In genomic region chr1:54474500-54475235, GRCh38 we compare ENCODE assay signal across 9 cellular contexts.
DNase-seq lines count a peak whose midpoint lies in the region; ATAC-seq, FAIRE-seq and TF ChIP-seq lines count a peak whose summit lies in the region.
"Had no signal": no experiment of that assay in that cellular context is flagged by ENCODE, and none has a peak within 500 bp of the region (broad histone marks: within the 10 kb centered on the region; RNA-seq: fewer than 3 reads in every experiment).

No MANE protein-coding gene starts in this region.

- no peak overlapping the region for H2AFZ ChIP-seq in HepG2 (ENCODE audit: low read length)

- H3K4me1 Mint-ChIP-seq in brain, result peaks cover 55% of the 10 kb centered on the region

- TF ChIP-seq CTCF in right lobe of liver (IDR thresholded peaks at IDR 0.05) (no peak), HepG2 (CRISPR knock-in tag; IDR thresholded peaks at IDR 0.05) (no peak), brain (conservative IDR thresholded peaks at IDR 0.05) (no peak), vagina (IDR thresholded peaks at IDR 0.05) (no peak), foreskin fibroblast (IDR thresholded peaks at IDR 0.05; ENCODE audit: low read depth, low read length) (no peak)

- DNase-seq in right lobe of liver (no peak), HepG2 (ENCODE audit: low spot score) (no peak), vagina (ENCODE audit: extremely low spot score in 2 of 2) (no peak), amniotic stem cell (lab: John Stamatoyannopoulos, UW) (no peak), foreskin fibroblast (no peak)

- TF ChIP-seq EP300 in HepG2 (IDR thresholded peaks at IDR 0.05; ENCODE audit: low read depth in 2 of 2, low read length in 2 of 2) (no peak), HepG2 (CRISPR knock-in tag; IDR thresholded peaks at IDR 0.05; ENCODE audit: borderline replicate concordance) (no peak)

- no peaks in the 10 kb centered on the region for H3K36me3 Mint-ChIP-seq in brain

- peaks cover 0 to 9% (median 0%) of the 10 kb centered on the region in 4 donors for H3K4me1 ChIP-seq in right lobe of liver
- peaks cover 16% of the 10 kb centered on the region for H3K4me1 ChIP-seq in HepG2 (ENCODE audit: insufficient read depth, low read length)
- peaks cover 2 to 8% of the 10 kb centered on the region in 2 donors for H3K4me1 ChIP-seq in mucosa of rectum (ENCODE audit: control insufficient read depth in 2 of 2, insufficient read depth in 2 of 2, low read length in 2 of 2)
- peaks cover 22% of the 10 kb centered on the region for H3K4me1 ChIP-seq in vagina

- H3K27ac ChIP-seq in right lobe of liver (no peak overlapping the region), HepG2 (ENCODE audit: extremely low read length, insufficient read depth, low read length) (no peak overlapping the region), mucosa of rectum (ENCODE audit: low read depth in 2 of 2, low read length in 2 of 2) (no peak overlapping the region), vagina (peak overlapping the region; percentile 8)

- H3K9me3 Mint-ChIP-seq in brain, result peaks cover 0 to 5% (median 0%) of the 10 kb centered on the region in 5 experiments

- no peak for TF ChIP-seq POLR2A in right lobe of liver (IDR thresholded peaks at IDR 0.05)
- TF ChIP-seq POLR2A in HepG2 (IDR thresholded peaks at IDR 0.05; ENCODE audit: insufficient read depth in 1 of 2, low read depth in 2 of 2, low read length in 2 of 2), result no peak
- TF ChIP-seq POLR2A in vagina (IDR thresholded peaks at IDR 0.05), result no peak

- peak overlapping the region in 1 of 3 donors; percentile 38 for H3K4me3 ChIP-seq in right lobe of liver
- H3K4me3 ChIP-seq in HepG2 (replicated peaks in 1 of 3; ENCODE audit: insufficient read depth in 1 of 3, low read depth in 2 of 3, low read length in 3 of 3), result no peak overlapping the region
- H3K4me3 ChIP-seq in mucosa of rectum (ENCODE audit: low read length in 2 of 2), result peak overlapping the region; percentile 37 to 59
- H3K4me3 ChIP-seq in vagina, result peak overlapping the region; percentile 34 to 43
- no peak overlapping the region for H3K4me3 ChIP-seq in foreskin fibroblast (ENCODE audit: low read depth in 1 of 2, low read length in 2 of 2)

- POLR2A ChIA-PET in HepG2 (lab: Yijun Ruan, JAX), result no interaction called here

- in situ Hi-C loops in HepG2 (cut with HindIII; ENCODE audit: extremely low pct_ligation_motif_present, low pct_unique_long_range_greater_than_20kb), result no loop called here

- H3K9ac ChIP-seq in HepG2 (ENCODE audit: insufficient read depth, low read depth, low read length), result no peak overlapping the region
- H3K9ac ChIP-seq in mucosa of rectum (ENCODE audit: low read depth in 1 of 2, low read length in 2 of 2), result no peak overlapping the region

- no peak for FAIRE-seq in HepG2 (lab: Jason Lieb, UNC)
- FAIRE-seq: islet of Langerhans had no signal

- WGBS in right lobe of liver (ENCODE audit: insufficient coverage, low coverage, low lambda C conversion rate, missing lambda C conversion rate), result 5% methylated on average over 8 of the region's 47 CpGs
- 93% methylated on average over 3 of the region's 47 CpGs for WGBS in HepG2 (ENCODE audit: low lambda C conversion rate)

- H3K27me3 ChIP-seq in right lobe of liver (no peaks in the 10 kb centered on the region), HepG2 (ENCODE audit: control insufficient read depth in 1 of 2, insufficient read depth in 2 of 2, low read length in 2 of 2) (peaks cover 3 to 46% of the 10 kb centered on the region in 2 experiments; a peak in 4 of 5 replicates), mucosa of rectum (ENCODE audit: control insufficient read depth in 2 of 2, insufficient read depth in 2 of 2, low read length in 2 of 2) (peaks cover 3 to 7% of the 10 kb centered on the region in 2 donors), vagina (no peaks in the 10 kb centered on the region)

- CTCF ChIA-PET in HepG2 (lab: Yijun Ruan, JAX; ENCODE audit: low intra/inter-chr PET ratio, low total read pairs), result no interaction called here

- H3K27ac Mint-ChIP-seq in brain, result peak overlapping the region; percentile 28 to 99 (median 88)

- no peaks in the 10 kb centered on the region for H3K36me3 ChIP-seq in right lobe of liver
- H3K36me3 ChIP-seq in HepG2 (replicated peaks in 1 of 2; ENCODE audit: control insufficient read depth in 1 of 2, insufficient read depth in 2 of 2, low read length in 2 of 2), result no peaks in the 10 kb centered on the region
- H3K36me3 ChIP-seq in mucosa of rectum (ENCODE audit: control insufficient read depth in 2 of 2, insufficient read depth in 2 of 2, low read length in 2 of 2), result no peaks in the 10 kb centered on the region
- no peaks in the 10 kb centered on the region for H3K36me3 ChIP-seq in vagina

- H3K27me3 Mint-ChIP-seq in brain, result peaks cover 9% of the 10 kb centered on the region

- H3K9me3 ChIP-seq in right lobe of liver (no peaks in the 10 kb centered on the region), HepG2 (ENCODE audit: low read length) (no peaks in the 10 kb centered on the region), mucosa of rectum (ENCODE audit: control insufficient read depth in 2 of 2, low read length in 2 of 2) (no peaks in the 10 kb centered on the region), vagina (no peaks in the 10 kb centered on the region)

- BruUV-seq in HepG2 (replicated peaks; lab: Mats Ljungman, UMichigan), result no TSS peak

- H4K20me1 ChIP-seq in HepG2 (ENCODE audit: insufficient read depth, low read length), result no peaks in the 10 kb centered on the region

- TF ChIP-seq RAD21 in HepG2 (CRISPR knock-in tag; IDR thresholded peaks at IDR 0.05), result no peak

- ATAC-seq in right lobe of liver (peak; percentile 37 to 62 (median 48)), HepG2 (no peak), HG03196 (IDR thresholded peaks at IDR 0.05; ENCODE audit: unreplicated experiment) (no peak)

- H3K79me2 ChIP-seq in HepG2 (ENCODE audit: insufficient read depth, low read length), result no peaks in the 10 kb centered on the region

- H3K4me3 Mint-ChIP-seq in brain, result peak overlapping the region in 4 of 5 experiments; percentile 56 to 72 (median 64)

- H3K4me2 ChIP-seq in HepG2 (ENCODE audit: low read depth, low read length), result no peak overlapping the region

- intact Hi-C loops in right lobe of liver (cut with DNase I) (no loop called here), HepG2 (cut with micrococcal nuclease; ENCODE audit: unreplicated experiment) (no loop called here), vagina (cut with DNase I) (no loop called here)

TF ChIP-seq in HepG2, 621 proteins besides CTCF, POLR2A, EP300 and RAD21:
- TF ChIP-seq FOXK2 (IDR thresholded peaks at IDR 0.05) (no peak), ZNF572 (CRISPR knock-in tag; IDR thresholded peaks at IDR 0.05) (no peak), BATF2 (CRISPR knock-in tag; IDR thresholded peaks at IDR 0.05) (no peak), ATF5 (CRISPR knock-in tag; IDR thresholded peaks at IDR 0.05; ENCODE audit: low read depth) (no peak), ZNF747 (CRISPR knock-in tag; IDR thresholded peaks at IDR 0.05; ENCODE audit: borderline replicate concordance) (no peak), KDM1A (CRISPR knock-in tag; IDR thresholded peaks at IDR 0.05) (no peak), CHCHD3 (CRISPR knock-in tag; IDR thresholded peaks at IDR 0.05) (no peak), ZNF720 (CRISPR knock-in tag; IDR thresholded peaks at IDR 0.05) (no peak)

Comparison
In these comparisons a context has a peak if more than half of its experiments do, and no peak if none do; other contexts are left out.
1. ATAC-seq: peak in right lobe of liver (4 of 4); none in HepG2 (single experiment) and HG03196 (single experiment).
2. H3K4me3 ChIP-seq: peak in mucosa of rectum (2 of 2) and vagina (2 of 2); none in HepG2 (0 of 3) and foreskin fibroblast (0 of 2).